Comparison of ENCODE assay signal across 19 cellular contexts in genomic region chr2:120464448-120464931, GRCh38.
"Had no signal": no experiment of that assay in that cellular context is flagged by ENCODE, and none has a peak within 500 bp of the region (broad histone marks: within the 10 kb centered on the region; RNA-seq: fewer than 3 reads in every experiment).

No MANE protein-coding gene starts in this region.

- H3K36me3 Mint-ChIP-seq: activated naive CD8-positive, alpha-beta T cell had no signal

- H3K36me3 ChIP-seq: cardiac muscle cell, prostate gland, right atrium auricular region, tibial nerve, uterus, WERI-Rb-1 had no signal

- H3K9me3 ChIP-seq: prostate gland had no signal

- FAIRE-seq: keratinocyte had no signal

- H3K27me3 Mint-ChIP-seq: stimulated activated naive CD8-positive, alpha-beta T cell treated with anti-CD3 and anti-CD28 coated beads, Interleukin-15, Interleukin-2, amounts not matched to agents 100 ng/mL and 50 ng/mL, for 24 hours had no signal

- H3K9me3 Mint-ChIP-seq: stimulated activated naive CD8-positive, alpha-beta T cell treated with anti-CD3 and anti-CD28 coated beads, Interleukin-15, Interleukin-2, amounts not matched to agents 100 ng/mL and 50 ng/mL, for 24 hours had no signal

- H3K4me3 ChIP-seq: cardiac muscle cell, prostate gland, right atrium auricular region, tibial nerve, uterus had no signal

- H3K27me3 ChIP-seq: right atrium auricular region, uterus had no signal

- H3K4me3 Mint-ChIP-seq: activated naive CD8-positive, alpha-beta T cell; stimulated activated naive CD8-positive, alpha-beta T cell treated with anti-CD3 and anti-CD28 coated beads, Interleukin-15, Interleukin-2, amounts not matched to agents 100 ng/mL and 50 ng/mL, for 24 hours had no signal

- H3K4me1 ChIP-seq: prostate gland had no signal

- DNase-seq: activated CD4-positive, alpha-beta T cell treated with anti-CD3 and anti-CD28 coated beads for 1 hour; activated CD8-positive, alpha-beta memory T cell treated with anti-CD3 and anti-CD28 coated beads for 24 hours; activated gamma-delta T cell; hypothalamus; mammary epithelial cell; occipital lobe; stimulated activated CD4-positive, alpha-beta T cell treated with anti-CD3 and anti-CD28 coated beads, Interleukin-15, amount 100 ng/mL, for 24 hours; stimulated activated CD4-positive, alpha-beta T cell treated with anti-CD3 and anti-CD28 coated beads, Interleukin-2, amount 100 ng/mL, for 48 hours; T-helper 2 cell; uterus; WERI-Rb-1 had no signal

- H3K27ac Mint-ChIP-seq: activated naive CD8-positive, alpha-beta T cell; stimulated activated naive CD8-positive, alpha-beta T cell treated with anti-CD3 and anti-CD28 coated beads, Interleukin-15, Interleukin-2, amounts not matched to agents 100 ng/mL and 50 ng/mL, for 24 hours had no signal

- H3K27ac ChIP-seq: cardiac muscle cell, prostate gland, right atrium auricular region, tibial nerve, uterus, WERI-Rb-1 had no signal

- ATAC-seq: left lobe of liver had no signal
